ENCODE assay signal across 21 cellular contexts in the genomic region with DNA sequence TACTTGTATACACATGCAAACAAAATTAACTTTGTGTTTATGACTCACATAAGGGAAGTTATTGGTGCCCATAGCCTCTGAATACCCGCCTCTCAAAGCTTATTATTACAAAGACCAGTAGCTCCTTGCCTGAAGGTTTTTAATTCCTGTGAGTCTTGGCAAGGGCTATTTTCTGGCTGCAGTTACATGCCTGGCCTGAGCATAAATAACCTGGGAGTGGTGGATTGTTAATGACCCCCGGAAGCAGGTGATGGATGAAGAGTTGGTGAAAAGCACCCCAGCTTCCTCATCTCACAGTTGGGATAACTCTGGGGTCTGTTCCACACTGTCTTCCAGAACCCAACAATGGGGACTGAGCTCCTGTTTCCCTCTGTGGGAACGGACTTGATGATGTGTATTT.
A peak's percentile ranks its signal among the peaks of the same experiment; 100 is the strongest.
DNase-seq lines count a peak whose midpoint lies in the region; ATAC-seq, FAIRE-seq and TF ChIP-seq lines count a peak whose summit lies in the region.
"Had no signal": no experiment of that assay in that cellular context is flagged by ENCODE, and none has a peak within 500 bp of the region (broad histone marks: within the 10 kb centered on the region; RNA-seq: fewer than 3 reads in every experiment).

No MANE protein-coding gene starts in this region.

- H4K20me1 ChIP-seq in endothelial cell of umbilical vein (replicated peaks; ENCODE audit: control insufficient read depth, extremely low read depth, insufficient read depth, low read length), result no peaks in the 10 kb centered on the region

- no peaks in the 10 kb centered on the region for H3K36me3 ChIP-seq in endothelial cell of umbilical vein (ENCODE audit: control insufficient read depth in 2 of 2, extremely low read depth in 1 of 2, insufficient read depth in 2 of 2, low read length in 2 of 2)
- no peaks in the 10 kb centered on the region for H3K36me3 ChIP-seq in lower lobe of right lung
- H3K36me3 ChIP-seq: left lung had no signal

- H3K9me1 ChIP-seq in endothelial cell of umbilical vein (replicated peaks; ENCODE audit: control insufficient read depth, extremely low read depth, insufficient read depth, low read length), result no peaks in the 10 kb centered on the region

- no peak overlapping the region for H3K4me3 ChIP-seq in endothelial cell of umbilical vein (replicated peaks in 1 of 3; ENCODE audit: insufficient read depth in 1 of 3, low read depth in 1 of 3, low read length in 3 of 3)
- no peak overlapping the region for H3K4me3 ChIP-seq in lower lobe of right lung
- H3K4me3 ChIP-seq: left lung had no signal

- H3K27ac ChIP-seq in endothelial cell of umbilical vein (ENCODE audit: insufficient read depth, low read depth, low read length), result peak overlapping the region; percentile 73
- H3K27ac ChIP-seq in lower lobe of right lung, result no peak overlapping the region
- H3K27ac ChIP-seq: left lung had no signal

- H3K27me3 ChIP-seq in endothelial cell of umbilical vein (ENCODE audit: control insufficient read depth in 2 of 2, insufficient read depth in 2 of 2, low read length in 2 of 2), result no peaks in the 10 kb centered on the region
- H3K27me3 ChIP-seq in lower lobe of right lung (ENCODE audit: low read depth), result no peaks in the 10 kb centered on the region
- H3K27me3 ChIP-seq: left lung had no signal

- peak overlapping the region; percentile 20 for H3K4me2 ChIP-seq in endothelial cell of umbilical vein (ENCODE audit: insufficient read depth, low read length)

- no TSS peak for BruUV-seq in endothelial cell of umbilical vein (replicated peaks; lab: Mats Ljungman, UMichigan)

- H2AFZ ChIP-seq in endothelial cell of umbilical vein (ENCODE audit: low read depth, low read length), result no peak overlapping the region

- intact Hi-C loops in Right ventricle myocardium superior (cut with DNase I), result no loop called here
- intact Hi-C loops in Right ventricle myocardium inferior (cut with DNase I), result no loop called here
- intact Hi-C loops in endothelial cell of umbilical vein (cut with micrococcal nuclease), result loop anchor here (1.0 to 5.0 kb wide), 3 partner anchors 11 to 58 kb away; no protein-coding TSS in a partner anchor
- intact Hi-C loops in lower lobe of right lung (cut with DNase I), result no loop called here

- POLR2A ChIA-PET in endothelial cell of umbilical vein (lab: Charles Lee), result interaction anchor here (0.9 to 1.1 kb wide), 2 partner anchors 10 to 22 kb away, joined by 3 to 6 read pairs; no protein-coding TSS in a partner anchor

- ATAC-seq in Right ventricle myocardium superior (ENCODE audit: poor library complexity) (peak; percentile 63), Right ventricle myocardium inferior (no peak), GM21825 (IDR thresholded peaks at IDR 0.05; ENCODE audit: unreplicated experiment) (no peak), lower lobe of right lung (no peak)
- ATAC-seq: left lung had no signal

- DNase-seq in Right ventricle myocardium superior (no peak), Right ventricle myocardium inferior (ENCODE audit: missing footprints) (no peak), endothelial cell of umbilical vein (ENCODE audit: low read depth, low spot score) (peak; percentile 87), mesothelial cell of epicardium (ENCODE audit: low spot score in 2 of 2, unreplicated experiment in 2 of 2) (no peak), KG1 (lab: John Stamatoyannopoulos, UW) (no peak), lower lobe of right lung (no peak)
- no peak for DNase-seq in stimulated activated CD4-positive, alpha-beta T cell treated with anti-CD3 and anti-CD28 coated beads, Interleukin-1b, Interleukin-23, amount 100 ng/mL, for 48 hours
- DNase-seq: activated CD4-positive, CD25-positive, alpha-beta regulatory T cell; activated naive CD8-positive, alpha-beta T cell treated with anti-CD3 and anti-CD28 coated beads, Interleukin-2, amount 10 ng/mL, durations not matched to agents 7 days and 5 days; CD4-positive, CD25-positive, alpha-beta regulatory T cell; DMS79; HCEC 1CT; Kasumi-1; left lung; naive B cell; NCI-H2227 treated with DMSO at 0.1 percent for 48 hours; SHP77 treated with DMSO at 0.1 percent for 48 hours; stimulated activated naive CD4-positive, alpha-beta T cell treated with Interleukin-2 at 50 U/mL for 16 hours; T-helper 2 cell had no signal

- H3K9me3 ChIP-seq in endothelial cell of umbilical vein (replicated peaks; ENCODE audit: control insufficient read depth, insufficient read depth, low read length) (no peaks in the 10 kb centered on the region), lower lobe of right lung (no peaks in the 10 kb centered on the region)
- H3K9me3 ChIP-seq: left lung had no signal

- peaks cover 16% of the 10 kb centered on the region for H3K9me3 Mint-ChIP-seq in mesothelial cell of epicardium
- H3K9me3 Mint-ChIP-seq: activated naive CD8-positive, alpha-beta T cell treated with anti-CD3 and anti-CD28 coated beads, Interleukin-2, amount 10 ng/mL, durations not matched to agents 7 days and 5 days had no signal

- peak; percentile 89 for FAIRE-seq in endothelial cell of umbilical vein (lab: Jason Lieb, UNC)

- TF ChIP-seq POLR2A in endothelial cell of umbilical vein (IDR thresholded peaks at IDR 0.05; ENCODE audit: low read depth, low read length), result peak; percentile 28

- H3K4me1 Mint-ChIP-seq in mesothelial cell of epicardium, result peaks cover 46% of the 10 kb centered on the region

- H3K9ac ChIP-seq in endothelial cell of umbilical vein (replicated peaks; ENCODE audit: extremely low read depth, insufficient read depth, low read length), result no peak overlapping the region

- CTCF ChIA-PET in endothelial cell of umbilical vein (lab: Charles Lee), result interaction anchor here (0.5 to 2.1 kb wide), 14 partner anchors 11 to 404 kb away, joined by 3 to 11 read pairs (median 4); no protein-coding TSS in a partner anchor

- dilution Hi-C loops in endothelial cell of umbilical vein (cut with MboI; ENCODE audit: extremely low pct_ligation_motif_present, low sequenced_read_pairs), result no loop called here

- no peak for TF ChIP-seq CTCF in endothelial cell of umbilical vein (IDR thresholded peaks at IDR 0.05; ENCODE audit: extremely low read depth in 1 of 2, insufficient read depth in 1 of 2, low read depth in 1 of 2, low read length in 2 of 2)
- no peak for TF ChIP-seq CTCF in mesothelial cell of epicardium (IDR thresholded peaks at IDR 0.05; ENCODE audit: unreplicated experiment)
- no peak for TF ChIP-seq CTCF in lower lobe of right lung (IDR thresholded peaks at IDR 0.05)

- no peaks in the 10 kb centered on the region for H3K27me3 Mint-ChIP-seq in mesothelial cell of epicardium (ENCODE audit: low read depth)
- H3K27me3 Mint-ChIP-seq: activated naive CD8-positive, alpha-beta T cell treated with anti-CD3 and anti-CD28 coated beads, Interleukin-2, amount 10 ng/mL, durations not matched to agents 7 days and 5 days; naive B cell; type B pancreatic cell had no signal

- H3K4me1 ChIP-seq in endothelial cell of umbilical vein (ENCODE audit: control insufficient read depth, extremely low read depth, insufficient read depth, low read length) (peaks cover 52% of the 10 kb centered on the region), lower lobe of right lung (peaks cover 13% of the 10 kb centered on the region)

- H3K27ac Mint-ChIP-seq in mesothelial cell of epicardium, result peak overlapping the region; percentile 48
- H3K27ac Mint-ChIP-seq: activated naive CD8-positive, alpha-beta T cell treated with anti-CD3 and anti-CD28 coated beads, Interleukin-2, amount 10 ng/mL, durations not matched to agents 7 days and 5 days; CD4-positive, CD25-positive, alpha-beta regulatory T cell; naive B cell; type B pancreatic cell had no signal

- H3K79me2 ChIP-seq in endothelial cell of umbilical vein (ENCODE audit: control insufficient read depth, insufficient read depth, low read length), result no peaks in the 10 kb centered on the region

- no peak overlapping the region for H3K4me3 Mint-ChIP-seq in mesothelial cell of epicardium
- H3K4me3 Mint-ChIP-seq: activated naive CD8-positive, alpha-beta T cell treated with anti-CD3 and anti-CD28 coated beads, Interleukin-2, amount 10 ng/mL, durations not matched to agents 7 days and 5 days; CD4-positive, CD25-positive, alpha-beta regulatory T cell; naive B cell; type B pancreatic cell had no signal

- H3K36me3 Mint-ChIP-seq in mesothelial cell of epicardium, result peaks cover 12% of the 10 kb centered on the region
- H3K36me3 Mint-ChIP-seq: activated naive CD8-positive, alpha-beta T cell treated with anti-CD3 and anti-CD28 coated beads, Interleukin-2, amount 10 ng/mL, durations not matched to agents 7 days and 5 days; CD4-positive, CD25-positive, alpha-beta regulatory T cell; naive B cell had no signal

TF ChIP-seq in endothelial cell of umbilical vein, 7 proteins besides CTCF, POLR2A, EP300 and RAD21:
- TF ChIP-seq POLR2AphosphoS5 (IDR thresholded peaks at IDR 0.05; ENCODE audit: insufficient read depth, low read depth, low read length), result peak; percentile 55
- no peak for TF ChIP-seq EZH2 (IDR thresholded peaks at IDR 0.05; ENCODE audit: borderline replicate concordance, low read depth, low read length, severe bottlenecking)
- no peak for TF ChIP-seq FOS (IDR thresholded peaks at IDR 0.05; ENCODE audit: borderline replicate concordance, insufficient read depth, low read length)
